In the genomic region with DNA sequence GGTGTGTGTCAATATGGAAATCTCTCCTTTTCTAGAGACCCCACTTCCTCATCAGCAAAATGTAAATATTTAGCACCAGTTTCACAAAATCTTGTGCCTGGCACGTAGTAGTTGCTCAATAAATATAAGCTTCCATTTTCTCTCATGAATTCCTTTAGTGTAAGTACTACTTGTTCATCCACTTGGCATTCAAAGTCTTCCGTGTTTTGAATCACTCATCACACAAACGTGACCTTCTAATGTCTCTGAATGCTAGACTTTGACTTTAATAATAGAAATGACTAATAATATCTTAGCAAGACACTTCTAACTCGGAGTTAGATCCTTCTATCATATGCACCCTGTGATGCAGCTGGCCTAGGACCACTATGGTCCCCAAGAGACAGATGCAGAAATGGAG, we compare ENCODE assay signal across 1 cellular context.
TF ChIP-seq lines count a peak whose summit lies in the region.

No MANE protein-coding gene starts in this region.

TF ChIP-seq in GM23338, 12 proteins besides CTCF, POLR2A, EP300 and RAD21 (continued from another document):
- TF ChIP-seq, protein P1, sequence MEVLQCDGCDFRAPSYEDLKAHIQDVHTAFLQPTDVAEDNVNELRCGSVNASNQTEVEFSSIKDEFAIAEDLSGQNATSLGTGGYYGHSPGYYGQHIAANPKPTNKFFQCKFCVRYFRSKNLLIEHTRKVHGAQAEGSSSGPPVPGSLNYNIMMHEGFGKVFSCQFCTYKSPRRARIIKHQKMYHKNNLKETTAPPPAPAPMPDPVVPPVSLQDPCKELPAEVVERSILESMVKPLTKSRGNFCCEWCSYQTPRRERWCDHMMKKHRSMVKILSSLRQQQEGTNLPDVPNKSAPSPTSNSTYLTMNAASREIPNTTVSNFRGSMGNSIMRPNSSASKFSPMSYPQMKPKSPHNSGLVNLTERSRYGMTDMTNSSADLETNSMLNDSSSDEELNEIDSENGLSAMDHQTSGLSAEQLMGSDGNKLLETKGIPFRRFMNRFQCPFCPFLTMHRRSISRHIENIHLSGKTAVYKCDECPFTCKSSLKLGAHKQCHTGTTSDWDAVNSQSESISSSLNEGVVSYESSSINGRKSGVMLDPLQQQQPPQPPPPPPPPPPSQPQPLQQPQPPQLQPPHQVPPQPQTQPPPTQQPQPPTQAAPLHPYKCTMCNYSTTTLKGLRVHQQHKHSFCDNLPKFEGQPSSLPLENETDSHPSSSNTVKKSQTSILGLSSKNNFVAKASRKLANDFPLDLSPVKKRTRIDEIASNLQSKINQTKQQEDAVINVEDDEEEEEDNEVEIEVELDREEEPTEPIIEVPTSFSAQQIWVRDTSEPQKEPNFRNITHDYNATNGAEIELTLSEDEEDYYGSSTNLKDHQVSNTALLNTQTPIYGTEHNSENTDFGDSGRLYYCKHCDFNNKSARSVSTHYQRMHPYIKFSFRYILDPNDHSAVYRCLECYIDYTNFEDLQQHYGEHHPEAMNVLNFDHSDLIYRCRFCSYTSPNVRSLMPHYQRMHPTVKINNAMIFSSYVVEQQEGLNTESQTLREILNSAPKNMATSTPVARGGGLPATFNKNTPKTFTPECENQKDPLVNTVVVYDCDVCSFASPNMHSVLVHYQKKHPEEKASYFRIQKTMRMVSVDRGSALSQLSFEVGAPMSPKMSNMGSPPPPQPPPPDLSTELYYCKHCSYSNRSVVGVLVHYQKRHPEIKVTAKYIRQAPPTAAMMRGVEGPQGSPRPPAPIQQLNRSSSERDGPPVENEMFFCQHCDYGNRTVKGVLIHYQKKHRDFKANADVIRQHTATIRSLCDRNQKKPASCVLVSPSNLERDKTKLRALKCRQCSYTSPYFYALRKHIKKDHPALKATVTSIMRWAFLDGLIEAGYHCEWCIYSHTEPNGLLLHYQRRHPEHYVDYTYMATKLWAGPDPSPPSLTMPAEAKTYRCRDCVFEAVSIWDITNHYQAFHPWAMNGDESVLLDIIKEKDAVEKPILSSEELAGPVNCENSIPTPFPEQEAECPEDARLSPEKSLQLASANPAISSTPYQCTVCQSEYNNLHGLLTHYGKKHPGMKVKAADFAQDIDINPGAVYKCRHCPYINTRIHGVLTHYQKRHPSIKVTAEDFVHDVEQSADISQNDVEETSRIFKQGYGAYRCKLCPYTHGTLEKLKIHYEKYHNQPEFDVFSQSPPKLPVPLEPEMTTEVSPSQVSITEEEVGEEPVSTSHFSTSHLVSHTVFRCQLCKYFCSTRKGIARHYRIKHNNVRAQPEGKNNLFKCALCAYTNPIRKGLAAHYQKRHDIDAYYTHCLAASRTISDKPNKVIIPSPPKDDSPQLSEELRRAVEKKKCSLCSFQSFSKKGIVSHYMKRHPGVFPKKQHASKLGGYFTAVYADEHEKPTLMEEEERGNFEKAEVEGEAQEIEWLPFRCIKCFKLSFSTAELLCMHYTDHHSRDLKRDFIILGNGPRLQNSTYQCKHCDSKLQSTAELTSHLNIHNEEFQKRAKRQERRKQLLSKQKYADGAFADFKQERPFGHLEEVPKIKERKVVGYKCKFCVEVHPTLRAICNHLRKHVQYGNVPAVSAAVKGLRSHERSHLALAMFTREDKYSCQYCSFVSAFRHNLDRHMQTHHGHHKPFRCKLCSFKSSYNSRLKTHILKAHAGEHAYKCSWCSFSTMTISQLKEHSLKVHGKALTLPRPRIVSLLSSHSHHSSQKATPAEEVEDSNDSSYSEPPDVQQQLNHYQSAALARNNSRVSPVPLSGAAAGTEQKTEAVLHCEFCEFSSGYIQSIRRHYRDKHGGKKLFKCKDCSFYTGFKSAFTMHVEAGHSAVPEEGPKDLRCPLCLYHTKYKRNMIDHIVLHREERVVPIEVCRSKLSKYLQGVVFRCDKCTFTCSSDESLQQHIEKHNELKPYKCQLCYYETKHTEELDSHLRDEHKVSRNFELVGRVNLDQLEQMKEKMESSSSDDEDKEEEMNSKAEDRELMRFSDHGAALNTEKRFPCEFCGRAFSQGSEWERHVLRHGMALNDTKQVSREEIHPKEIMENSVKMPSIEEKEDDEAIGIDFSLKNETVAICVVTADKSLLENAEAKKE (CRISPR knock-in tag; IDR thresholded peaks at IDR 0.05) = no peak
- TF ChIP-seq, protein P2, sequence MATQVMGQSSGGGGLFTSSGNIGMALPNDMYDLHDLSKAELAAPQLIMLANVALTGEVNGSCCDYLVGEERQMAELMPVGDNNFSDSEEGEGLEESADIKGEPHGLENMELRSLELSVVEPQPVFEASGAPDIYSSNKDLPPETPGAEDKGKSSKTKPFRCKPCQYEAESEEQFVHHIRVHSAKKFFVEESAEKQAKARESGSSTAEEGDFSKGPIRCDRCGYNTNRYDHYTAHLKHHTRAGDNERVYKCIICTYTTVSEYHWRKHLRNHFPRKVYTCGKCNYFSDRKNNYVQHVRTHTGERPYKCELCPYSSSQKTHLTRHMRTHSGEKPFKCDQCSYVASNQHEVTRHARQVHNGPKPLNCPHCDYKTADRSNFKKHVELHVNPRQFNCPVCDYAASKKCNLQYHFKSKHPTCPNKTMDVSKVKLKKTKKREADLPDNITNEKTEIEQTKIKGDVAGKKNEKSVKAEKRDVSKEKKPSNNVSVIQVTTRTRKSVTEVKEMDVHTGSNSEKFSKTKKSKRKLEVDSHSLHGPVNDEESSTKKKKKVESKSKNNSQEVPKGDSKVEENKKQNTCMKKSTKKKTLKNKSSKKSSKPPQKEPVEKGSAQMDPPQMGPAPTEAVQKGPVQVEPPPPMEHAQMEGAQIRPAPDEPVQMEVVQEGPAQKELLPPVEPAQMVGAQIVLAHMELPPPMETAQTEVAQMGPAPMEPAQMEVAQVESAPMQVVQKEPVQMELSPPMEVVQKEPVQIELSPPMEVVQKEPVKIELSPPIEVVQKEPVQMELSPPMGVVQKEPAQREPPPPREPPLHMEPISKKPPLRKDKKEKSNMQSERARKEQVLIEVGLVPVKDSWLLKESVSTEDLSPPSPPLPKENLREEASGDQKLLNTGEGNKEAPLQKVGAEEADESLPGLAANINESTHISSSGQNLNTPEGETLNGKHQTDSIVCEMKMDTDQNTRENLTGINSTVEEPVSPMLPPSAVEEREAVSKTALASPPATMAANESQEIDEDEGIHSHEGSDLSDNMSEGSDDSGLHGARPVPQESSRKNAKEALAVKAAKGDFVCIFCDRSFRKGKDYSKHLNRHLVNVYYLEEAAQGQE (IDR thresholded peaks at IDR 0.05; ENCODE audit: unreplicated experiment) = no peak
- TF ChIP-seq EZH2 (IDR thresholded peaks at IDR 0.05; ENCODE audit: low read depth, unreplicated experiment) (no peak), JUNB (IDR thresholded peaks at IDR 0.05; ENCODE audit: unreplicated experiment) (no peak), EZH2phosphoT487 (IDR thresholded peaks at IDR 0.05; ENCODE audit: unreplicated experiment) (no peak)
